ENCODE assay signal across 1 cellular context in genomic region chr9:78297672-78297961, GRCh38.
TF ChIP-seq lines count a peak whose summit lies in the region.

No MANE protein-coding gene starts in this region.

TF ChIP-seq in SK-N-SH treated with all-trans-retinoic acid at 6 μM for 48 hours, 23 proteins besides CTCF, POLR2A, EP300 and RAD21 (continued from another document):
- TF ChIP-seq POU6F1 (CRISPR knock-in tag; IDR thresholded peaks at IDR 0.05; ENCODE audit: borderline replicate concordance, low read depth) = no peak
- no peak for TF ChIP-seq ZNF8 (CRISPR knock-in tag; IDR thresholded peaks at IDR 0.05)
- no peak for TF ChIP-seq TSHZ2 (CRISPR knock-in tag; IDR thresholded peaks at IDR 0.05)
